In the genomic region with DNA sequence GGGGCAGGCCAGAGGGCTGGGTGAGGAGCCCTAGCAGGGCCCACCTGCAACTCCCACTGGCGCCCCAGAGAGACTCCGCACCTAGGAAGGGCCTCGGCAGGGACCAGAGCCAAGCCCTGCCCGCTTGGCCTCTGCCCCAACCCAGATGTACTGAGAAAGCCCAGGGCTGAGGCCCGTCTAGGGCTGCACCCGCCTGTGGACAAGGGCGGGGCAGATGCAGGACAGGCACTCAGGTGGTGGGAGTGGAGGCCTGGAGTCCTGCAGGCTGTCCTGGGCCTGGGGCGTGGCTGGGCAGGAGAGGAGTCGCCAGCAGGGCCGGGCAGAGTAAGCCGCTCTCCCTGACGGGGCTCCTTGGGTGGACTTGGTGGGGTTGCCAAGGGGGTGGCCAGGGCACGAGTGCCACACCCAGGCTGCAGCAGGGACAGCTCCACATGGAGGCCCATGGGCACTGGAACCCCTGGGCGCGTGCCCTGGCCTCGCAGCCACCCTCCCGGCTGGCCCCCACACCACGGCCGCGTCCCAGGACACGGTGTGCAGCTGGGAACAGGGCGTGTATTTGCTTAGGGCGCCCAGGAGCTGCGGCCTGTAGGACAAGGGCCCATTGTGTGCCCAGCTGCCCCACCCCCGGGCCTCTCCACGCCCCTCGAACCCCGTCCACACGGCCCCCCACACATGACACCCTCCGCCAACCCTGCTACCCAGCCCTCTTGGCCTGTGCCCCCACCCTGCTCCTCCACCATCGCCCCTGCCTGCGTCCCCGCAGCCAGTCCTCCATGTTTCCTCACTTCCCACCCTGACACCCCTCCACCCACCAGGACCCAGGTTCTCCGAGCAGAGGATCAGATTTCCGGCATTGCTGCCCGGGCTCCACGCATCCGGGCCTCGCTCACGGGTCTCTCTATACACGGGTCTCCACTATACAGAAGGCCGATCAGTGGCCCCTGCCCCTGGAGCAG, we compare ENCODE assay signal across 12 cellular contexts. TPM values are rescaled to one million over a fixed set of nuclear protein-coding genes. Genes with fewer than 3 reads are reported as not detected.
A peak's percentile ranks its signal among the peaks of the same experiment; 100 is the strongest.
DNase-seq lines count a peak whose midpoint lies in the region; ATAC-seq lines count a peak whose summit lies in the region.
"Had no signal": no experiment of that assay in that cellular context is flagged by ENCODE, and none has a peak within 500 bp of the region (broad histone marks: within the 10 kb centered on the region; RNA-seq: fewer than 3 reads in every experiment).

No MANE protein-coding gene starts in this region.

- H3K27ac ChIP-seq in duodenal mucosa (ENCODE audit: low read depth, low read length) (peak overlapping the region; percentile 93), urinary bladder (ENCODE audit: low read depth) (peak overlapping the region; percentile 91)
- H3K27ac ChIP-seq: testis had no signal

- H3K4me3 ChIP-seq in duodenal mucosa (ENCODE audit: low read depth in 1 of 2, low read length in 2 of 2) (peak overlapping the region; percentile 38 to 75), urinary bladder (ENCODE audit: low read depth, low read length) (no peak overlapping the region)
- H3K4me3 ChIP-seq: testis had no signal

- peaks cover 46 to 53% of the 10 kb centered on the region in 2 donors for H3K4me1 ChIP-seq in duodenal mucosa (ENCODE audit: control insufficient read depth in 1 of 2, insufficient read depth in 2 of 2, low read length in 2 of 2)
- no peaks in the 10 kb centered on the region for H3K4me1 ChIP-seq in urinary bladder (ENCODE audit: insufficient read depth)

- 84% methylated on average over 42 of the region's 42 CpGs for WGBS in urinary bladder

- peak overlapping the region; percentile 73 to 97 for H3K9ac ChIP-seq in duodenal mucosa (ENCODE audit: low read depth in 1 of 2, low read length in 2 of 2)

- peak; percentile 55 for ATAC-seq in Right ventricle myocardium inferior
- ATAC-seq in HG02763 (IDR thresholded peaks at IDR 0.05; ENCODE audit: unreplicated experiment) = no peak

- intact Hi-C loops in Right ventricle myocardium inferior (cut with DNase I) (no loop called here), cardiac septum (cut with DNase I) (no loop called here)

- peak; percentile 65 for DNase-seq in Right ventricle myocardium inferior (ENCODE audit: missing footprints)
- DNase-seq in cardiac septum (ENCODE audit: low spot score) = no peak
- peak; percentile 84 for DNase-seq in mucosa of gallbladder (ENCODE audit: low spot score)
- no peak for DNase-seq in occipital lobe (lab: John Stamatoyannopoulos, UW)
- DNase-seq in HuH-7.5 (ENCODE audit: low spot score) = no peak
- DNase-seq: effector memory CD4-positive, alpha-beta T cell; EL; retina; testis had no signal

- H3K36me3 ChIP-seq in duodenal mucosa (ENCODE audit: control insufficient read depth in 1 of 2, insufficient read depth in 2 of 2, low read length in 2 of 2) (no peaks in the 10 kb centered on the region), urinary bladder (ENCODE audit: insufficient read depth) (no peaks in the 10 kb centered on the region)

- no peaks in the 10 kb centered on the region for H3K9me3 ChIP-seq in duodenal mucosa (ENCODE audit: control insufficient read depth in 1 of 2, low read length in 2 of 2)
- H3K9me3 ChIP-seq: testis had no signal

- H3K27me3 ChIP-seq in duodenal mucosa (ENCODE audit: control insufficient read depth in 1 of 2, insufficient read depth in 2 of 2, low read length in 2 of 2) = no peaks in the 10 kb centered on the region
- H3K27me3 ChIP-seq: testis had no signal

RNA-seq across cellular contexts. Expression of a gene that starts 11.3 kb away (rescaled TPM):
- total RNA-seq in Right ventricle myocardium inferior (56.9 TPM), cardiac septum (31.3 TPM), mucosa of gallbladder (63.2 TPM), urinary bladder (17.1 TPM), occipital lobe (13.1 TPM)
- 74.5 TPM for polyA plus RNA-seq in urinary bladder

RNA-seq across cellular contexts. Expression of a gene that starts 30.8 kb away (rescaled TPM):
- total RNA-seq in Right ventricle myocardium inferior (30.6 TPM), cardiac septum (32.9 TPM), mucosa of gallbladder (56.6 TPM), urinary bladder (19.3 TPM), occipital lobe (17.5 TPM)
- polyA plus RNA-seq in urinary bladder = 37.3 TPM

RNA-seq across cellular contexts. Expression of a gene that starts 31.0 kb away (rescaled TPM):
- 16.4 TPM for total RNA-seq in Right ventricle myocardium inferior
- total RNA-seq in cardiac septum = 14.3 TPM
- total RNA-seq in mucosa of gallbladder = 36.7 TPM
- 20.4 TPM for total RNA-seq in urinary bladder
- polyA plus RNA-seq in urinary bladder = 18.5 TPM
- total RNA-seq in occipital lobe = 11.7 TPM

Comparison
In these comparisons a context has a peak if more than half of its experiments do, and no peak if none do; other contexts are left out.
1. DNase-seq: peak in Right ventricle myocardium inferior (single experiment) and mucosa of gallbladder (single experiment); none in cardiac septum (single experiment), occipital lobe (single experiment) and HuH-7.5 (single experiment).